10 cellular contexts compared by ENCODE assay signal in the genomic region with DNA sequence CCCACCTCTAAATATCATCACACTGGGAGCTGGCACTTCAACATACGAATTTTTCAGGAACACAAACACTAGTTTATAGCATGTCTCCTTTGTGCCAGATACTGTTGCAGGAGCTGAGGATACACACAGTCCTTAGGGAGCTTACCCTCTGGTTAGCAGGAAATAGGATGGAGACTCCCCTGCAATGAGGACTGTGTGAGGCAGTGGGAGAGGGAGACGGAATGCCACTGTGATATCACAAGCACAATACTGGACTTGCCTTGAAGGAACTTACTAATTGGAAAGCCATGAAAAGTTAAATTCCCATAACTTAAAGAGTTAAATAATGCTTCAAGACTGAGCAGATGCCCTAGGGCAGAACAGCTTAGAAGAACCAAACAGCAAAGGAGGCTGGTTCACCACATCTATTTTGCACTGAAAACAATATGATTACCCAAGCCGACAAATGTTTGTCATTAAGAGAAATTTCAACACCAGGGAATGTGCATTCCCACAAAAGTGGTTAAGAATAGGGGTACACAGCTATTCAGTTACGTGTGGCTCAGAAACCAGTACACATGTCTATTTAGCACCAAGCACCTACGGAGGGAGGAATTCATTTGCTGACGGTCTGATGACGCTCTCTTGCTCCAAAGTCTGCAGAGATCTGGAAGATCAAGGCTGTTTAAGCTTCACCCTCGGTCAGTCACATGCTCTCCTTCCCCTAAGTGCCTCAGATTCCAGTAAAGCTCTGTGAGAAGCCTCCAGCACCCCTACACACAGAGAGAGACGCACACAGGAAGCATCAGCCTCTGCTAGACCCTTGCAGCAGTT. TPM values are rescaled to one million over a fixed set of nuclear protein-coding genes. Genes with fewer than 3 reads are reported as not detected.
A peak's percentile ranks its signal among the peaks of the same experiment; 100 is the strongest.
DNase-seq lines count a peak whose midpoint lies in the region; ATAC-seq, FAIRE-seq and TF ChIP-seq lines count a peak whose summit lies in the region.
"Had no signal": no experiment of that assay in that cellular context is flagged by ENCODE, and none has a peak within 500 bp of the region (broad histone marks: within the 10 kb centered on the region; RNA-seq: fewer than 3 reads in every experiment).

No MANE protein-coding gene starts in this region.

- no peak overlapping the region for H3K4me3 ChIP-seq in bronchial epithelial cell (ENCODE audit: low read depth, low read length)
- no peak overlapping the region for H3K4me3 ChIP-seq in lung
- H3K4me3 ChIP-seq in upper lobe of left lung, result peak overlapping the region in 2 of 4 donors; percentile 1 to 3

- no peaks in the 10 kb centered on the region for H3K27me3 ChIP-seq in bronchial epithelial cell (ENCODE audit: control insufficient read depth, insufficient read depth, low read length)
- no peaks in the 10 kb centered on the region for H3K27me3 ChIP-seq in lung (ENCODE audit: control insufficient read depth, insufficient read depth)
- H3K27me3 ChIP-seq in upper lobe of left lung, result no peaks in the 10 kb centered on the region

- H3K36me3 ChIP-seq in bronchial epithelial cell (ENCODE audit: control insufficient read depth, insufficient read depth, low read length), result no peaks in the 10 kb centered on the region
- H3K36me3 ChIP-seq in lung (ENCODE audit: control insufficient read depth in 2 of 2, insufficient read depth in 2 of 2, low read length in 2 of 2), result no peaks in the 10 kb centered on the region
- no peaks in the 10 kb centered on the region for H3K36me3 ChIP-seq in upper lobe of left lung

- peak overlapping the region; percentile 15 to 72 for H3K27ac ChIP-seq in lung (ENCODE audit: low read depth in 1 of 2, low read length in 1 of 2)
- peak overlapping the region; percentile 94 to 97 (median 96) for H3K27ac ChIP-seq in upper lobe of left lung
- H3K27ac ChIP-seq: KMS-11 had no signal

- ATAC-seq in lung (ENCODE audit: insufficient read depth, low FRiP score) (no peak), upper lobe of left lung (ENCODE audit: low FRiP score in 2 of 2) (peak in 1 of 2 donors; percentile 47), GM21390 (IDR thresholded peaks at IDR 0.05; ENCODE audit: unreplicated experiment) (no peak)

- 28 to 30% methylated on average over 9 of the region's 9 CpGs for WGBS in lung, 2 donors
- 29 to 38% methylated on average over 9 of the region's 9 CpGs for WGBS in upper lobe of left lung, 2 donors

- FAIRE-seq in bronchial epithelial cell (lab: Jason Lieb, UNC), result no peak
- FAIRE-seq in HTR-8/SVneo (lab: Jason Lieb, UNC), result no peak
- FAIRE-seq: colon had no signal

- DNase-seq in activated effector memory CD4-positive, alpha-beta T cell treated with anti-CD3 and anti-CD28 coated beads, Interleukin-2, amount 50 U/mL, for 16 hours, result peak; percentile 74
- DNase-seq in activated effector memory CD4-positive, alpha-beta T cell treated with Interleukin-2 at 50 U/mL for 16 hours, result no peak
- DNase-seq in bronchial epithelial cell (ENCODE audit: low read depth) (peak; percentile 21), lung (ENCODE audit: low spot score) (no peak), upper lobe of left lung (peak in 1 of 2 donors; percentile 62), HTR-8/SVneo (ENCODE audit: insufficient read length, low spot score) (no peak), NCI-H1436 (lab: John Stamatoyannopoulos, UW) (no peak)

- H3K9me3 ChIP-seq in lung (ENCODE audit: control insufficient read depth in 2 of 2, insufficient read depth in 1 of 2, low read length in 1 of 2) (no peaks in the 10 kb centered on the region), upper lobe of left lung (no peaks in the 10 kb centered on the region)

- TF ChIP-seq CTCF in bronchial epithelial cell (IDR thresholded peaks at IDR 0.05; ENCODE audit: insufficient read depth, low read length, severe bottlenecking) (no peak), lung (IDR thresholded peaks at IDR 0.05; ENCODE audit: control extremely low read depth, extremely low read depth) (no peak), upper lobe of left lung (IDR thresholded peaks at IDR 0.05) (no peak)

- H3K4me1 ChIP-seq in lung (ENCODE audit: control insufficient read depth in 2 of 2, insufficient read depth in 2 of 2, low read length in 2 of 2) (peaks cover 18 to 36% of the 10 kb centered on the region in 2 donors), upper lobe of left lung (peaks cover 74 to 96% (median 88%) of the 10 kb centered on the region in 4 donors)

- no peak for TF ChIP-seq EP300 in upper lobe of left lung (IDR thresholded peaks at IDR 0.05)

- TF ChIP-seq POLR2A in upper lobe of left lung (IDR thresholded peaks at IDR 0.05), result peak in 1 of 4 donors; percentile 61

RNA-seq across cellular contexts. Expression of a gene that starts 5.2 kb away (rescaled TPM):
- total RNA-seq in bronchial epithelial cell (13.7 and 15.4 TPM in 2 replicates), lung (10 to 100 TPM; 54.5 to 62.9 TPM), upper lobe of left lung (100 to 1,000 TPM in 1 of 6 donors, 10 to 100 TPM in 5; 31.5 to 103 (median 64.2) TPM)
- polyA plus RNA-seq in lung, result 10 to 100 TPM; 21.8 to 23.3 TPM

RNA-seq across cellular contexts. Expression of a gene that starts 20.1 kb away (rescaled TPM):
- total RNA-seq in bronchial epithelial cell (not detected in 2 replicates), lung (under 1 TPM in 1 of 2 donors, not detected in 1; 0.25 TPM), upper lobe of left lung (under 1 TPM in 1 of 6 donors, not detected in 5; 0.09 TPM)
- polyA plus RNA-seq in lung, result under 1 TPM in 1 of 2 donors, not detected in 1; 0.04 TPM

RNA-seq across cellular contexts. Expression of a gene that starts 59.0 kb away (rescaled TPM):
- total RNA-seq in bronchial epithelial cell, result 1.8 and 8.6 TPM in 2 replicates
- 1 to 10 TPM; 2.8 to 9.8 TPM for total RNA-seq in lung
- polyA plus RNA-seq in lung, result 1 to 10 TPM in 1 of 2 donors, under 1 TPM in 1; 0.95 to 1.5 TPM
- total RNA-seq in upper lobe of left lung, result 1 to 10 TPM in 3 of 6 donors, under 1 TPM in 2, not detected in 1; 0.77 to 5.2 (median 1.2) TPM

Comparison
In these comparisons a context has a peak if more than half of its experiments do, and no peak if none do; other contexts are left out.
1. DNase-seq: peak in activated effector memory CD4-positive, alpha-beta T cell treated with anti-CD3 and anti-CD28 coated beads, Interleukin-2, amount 50 U/mL, for 16 hours (single experiment) and bronchial epithelial cell (single experiment); none in activated effector memory CD4-positive, alpha-beta T cell treated with Interleukin-2 at 50 U/mL for 16 hours (single experiment), lung (single experiment), HTR-8/SVneo (single experiment) and NCI-H1436 (single experiment).